In genomic region chr6:19261642-19262041, GRCh38 we compare ENCODE assay signal across 29 cellular contexts.
"Had no signal": no experiment of that assay in that cellular context is flagged by ENCODE, and none has a peak within 500 bp of the region (broad histone marks: within the 10 kb centered on the region; RNA-seq: fewer than 3 reads in every experiment).

No MANE protein-coding gene starts in this region.

- H3K27ac ChIP-seq: adrenal gland, ascending aorta, body of pancreas, brain microvascular endothelial cell, breast epithelium, cardiac muscle cell had no signal

- H3K36me3 ChIP-seq: adrenal gland, ascending aorta, brain microvascular endothelial cell, breast epithelium, cardiac muscle cell had no signal

- DNase-seq: activated effector memory CD4-positive, alpha-beta T cell treated with anti-CD3 and anti-CD28 coated beads, Interleukin-2, amount 50 U/mL, for 16 hours; activated effector memory CD4-positive, alpha-beta T cell treated with Interleukin-2 at 50 U/mL for 16 hours; activated gamma-delta T cell; activated gamma-delta T cell treated with Interleukin-2 at 50 U/mL for 16 hours; activated naive CD4-positive, alpha-beta T cell; activated naive CD4-positive, alpha-beta T cell treated with anti-CD3 and anti-CD28 coated beads for 36 hours; activated naive CD4-positive, alpha-beta T cell treated with anti-CD3 and anti-CD28 coated beads, Interleukin-2, amount 10 ng/mL, durations not matched to agents 7 days and 5 days; activated naive CD4-positive, alpha-beta T cell treated with anti-CD3 and anti-CD28 coated beads, Interleukin-2, amount 50 U/mL, for 16 hours; activated naive CD4-positive, alpha-beta T cell treated with Interleukin-2 at 50 U/mL for 16 hours; activated naive CD8-positive, alpha-beta T cell treated with anti-CD3 and anti-CD28 coated beads for 36 hours; activated naive CD8-positive, alpha-beta T cell treated with anti-CD3 and anti-CD28 coated beads, Interleukin-2, amount 10 ng/mL, durations not matched to agents 7 days and 5 days; activated naive CD8-positive, alpha-beta T cell treated with anti-CD3 and anti-CD28 coated beads, Interleukin-2, amount 50 U/mL, for 24 hours; activated T-cell treated with anti-CD3 and anti-CD28 coated beads, Interleukin-2, amount 50 U/mL, for 24 hours; activated T-cell treated with anti-CD3 and anti-CD28 coated beads, Interleukin-2, amount 50 U/mL, for 4 hours; activated T-cell treated with anti-CD3 and anti-CD28 coated beads, Interleukin-2, amount 50 U/mL, for 48 hours; activated T-cell treated with anti-CD3 and anti-CD28 coated beads, Interleukin-2, amount 50 U/mL, for 72 hours; adrenal gland; amniotic stem cell; amygdala; anterior cingulate cortex; aorta; body of pancreas; brain microvascular endothelial cell; caudate nucleus; central memory CD4-positive, alpha-beta T cell; cerebellar nuclear complex had no signal

- H3K4me3 ChIP-seq: adrenal gland, ascending aorta, body of pancreas, breast epithelium, cardiac muscle cell had no signal

- H3K9me3 ChIP-seq: adrenal gland, ascending aorta, body of pancreas, breast epithelium had no signal

- H3K27me3 ChIP-seq: adrenal gland, ascending aorta, body of pancreas, brain microvascular endothelial cell, breast epithelium, cardiac muscle cell had no signal

- H3K4me1 ChIP-seq: adrenal gland, ascending aorta, body of pancreas, breast epithelium had no signal
